In the genomic region with DNA sequence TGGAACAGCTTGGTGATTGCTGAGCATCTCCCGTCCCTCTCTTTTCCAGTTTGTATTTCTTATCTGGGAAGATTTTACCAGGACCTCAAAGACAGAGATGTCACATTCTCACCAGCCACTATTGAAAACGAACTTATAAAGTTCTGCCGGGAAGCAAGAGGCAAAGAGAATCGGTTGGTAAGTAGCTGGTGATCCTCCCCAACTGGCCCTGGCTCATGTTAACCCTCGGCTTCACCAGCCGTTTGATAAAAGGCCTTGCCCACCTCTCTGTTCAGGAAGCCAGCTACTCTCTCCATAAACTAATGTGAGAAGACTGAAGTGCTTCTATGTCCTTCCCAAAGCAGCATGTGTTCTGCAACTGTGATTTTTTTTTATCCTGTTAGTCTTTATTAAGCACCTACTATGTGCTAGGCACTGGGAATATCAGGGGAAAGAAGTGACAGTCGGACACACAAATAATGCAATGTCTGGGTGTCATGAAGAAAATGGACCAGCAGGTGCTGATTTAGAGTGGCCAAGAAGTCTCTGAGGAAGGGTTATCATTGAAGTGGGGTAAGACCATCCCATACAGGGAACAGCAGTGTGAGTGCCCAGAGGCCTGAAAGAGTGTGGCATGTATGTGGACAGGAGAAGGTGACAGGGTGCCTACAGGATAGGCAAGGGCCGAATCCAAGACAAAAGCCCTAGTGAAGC, we compare ENCODE assay signal across 8 cellular contexts. TPM values are rescaled to one million over a fixed set of nuclear protein-coding genes. Genes with fewer than 3 reads are reported as not detected.
A peak's percentile ranks its signal among the peaks of the same experiment; 100 is the strongest.
DNase-seq lines count a peak whose midpoint lies in the region; ATAC-seq and TF ChIP-seq lines count a peak whose summit lies in the region.

No MANE protein-coding gene starts in this region.

- peak overlapping the region; percentile 99 for H3K27ac Mint-ChIP-seq in central memory CD8-positive, alpha-beta T cell (ENCODE audit: low read depth)

- TF ChIP-seq CTCF in BE2C (IDR thresholded peaks at IDR 0.05; ENCODE audit: low read depth, low read length), result no peak
- TF ChIP-seq CTCF in KMS-11 (conservative IDR thresholded peaks at IDR 0.05; ENCODE audit: low read depth, low read length), result no peak; the same call in 1 of the 2 replicates

- peak overlapping the region; percentile 97 for H3K4me3 Mint-ChIP-seq in central memory CD8-positive, alpha-beta T cell

- DNase-seq in BE2C (no peak), HuH-7.5 (ENCODE audit: low spot score) (no peak), NCI-H526 (lab: John Stamatoyannopoulos, UW) (no peak)
- no peak for DNase-seq in central memory CD8-positive, alpha-beta T cell (ENCODE audit: low spot score in 2 of 2)

- H3K36me3 ChIP-seq in BE2C (peaks cover 6% of the 10 kb centered on the region), KMS-11 (ENCODE audit: insufficient read depth) (no peaks in the 10 kb centered on the region), muscle layer of duodenum (ENCODE audit: control insufficient read depth in 1 of 2, insufficient read depth in 2 of 2, low read length in 2 of 2) (peaks cover 17 to 20% of the 10 kb centered on the region in 2 donors)

- peaks cover 56% of the 10 kb centered on the region for H3K4me1 Mint-ChIP-seq in central memory CD8-positive, alpha-beta T cell

- H3K9me3 ChIP-seq in BE2C (no peaks in the 10 kb centered on the region), muscle layer of duodenum (ENCODE audit: control insufficient read depth in 1 of 2, low read length in 2 of 2) (no peaks in the 10 kb centered on the region)

- H3K36me3 Mint-ChIP-seq in central memory CD8-positive, alpha-beta T cell (ENCODE audit: insufficient read depth), result peaks cover 31% of the 10 kb centered on the region

- peak overlapping the region; percentile 76 for H3K4me2 ChIP-seq in KMS-11

- H3K9ac ChIP-seq in KMS-11, result peak overlapping the region; percentile 39; the same call in 1 of the 2 replicates

- no peaks in the 10 kb centered on the region for H4K20me1 ChIP-seq in KMS-11 (ENCODE audit: insufficient read depth)

- no peaks in the 10 kb centered on the region for H3K27me3 Mint-ChIP-seq in central memory CD8-positive, alpha-beta T cell

- H3K4me1 ChIP-seq in BE2C, result no peaks in the 10 kb centered on the region; the same call in 1 of the 2 replicates
- H3K4me1 ChIP-seq in KMS-11 (ENCODE audit: low read depth, poor library complexity, severe bottlenecking), result peaks cover 38% of the 10 kb centered on the region
- H3K4me1 ChIP-seq in muscle layer of duodenum (ENCODE audit: control insufficient read depth in 1 of 2, insufficient read depth in 2 of 2, low read length in 2 of 2), result peaks cover 22 to 43% of the 10 kb centered on the region in 2 donors

- H3K4me3 ChIP-seq in BE2C (ENCODE audit: low read depth, low read length) (peak overlapping the region; percentile 84), KMS-11 (IDR thresholded peaks at IDR 0.05; ENCODE audit: insufficient read depth, low read depth, low read length) (no peak overlapping the region), muscle layer of duodenum (ENCODE audit: low read depth in 1 of 2, low read length in 2 of 2) (peak overlapping the region; percentile 66 to 97)

- H3K27ac ChIP-seq in KMS-11 (no peak overlapping the region), muscle layer of duodenum (ENCODE audit: low read length) (peak overlapping the region; percentile 55)

- peaks cover 37% of the 10 kb centered on the region for H3K79me2 ChIP-seq in KMS-11 (ENCODE audit: insufficient read depth, low read depth)

- no peak for ATAC-seq in central memory CD8-positive, alpha-beta T cell (replicated peaks; ENCODE audit: extremely low read depth, poor library complexity, severe bottlenecking)
- no peak for ATAC-seq in HG03139 (IDR thresholded peaks at IDR 0.05; ENCODE audit: unreplicated experiment)
- ATAC-seq in GM21360 (IDR thresholded peaks at IDR 0.05; ENCODE audit: unreplicated experiment), result no peak

- no peaks in the 10 kb centered on the region for H3K9me3 Mint-ChIP-seq in central memory CD8-positive, alpha-beta T cell

- no peaks in the 10 kb centered on the region for H3K27me3 ChIP-seq in BE2C
- no peaks in the 10 kb centered on the region for H3K27me3 ChIP-seq in KMS-11 (ENCODE audit: insufficient read depth, low read depth)
- H3K27me3 ChIP-seq in muscle layer of duodenum (ENCODE audit: low read depth, low read length), result no peaks in the 10 kb centered on the region

- H2AFZ ChIP-seq in KMS-11 (ENCODE audit: low read depth), result no peak overlapping the region

RNA-seq across cellular contexts. Expression of a gene that starts 1.2 kb away (rescaled TPM):
- 114 TPM for polyA plus RNA-seq in BE2C (2012; ENCODE audit: insufficient read depth, insufficient read length, low read depth)

RNA-seq across cellular contexts. Expression of a gene that starts 4.8 kb away (rescaled TPM):
- polyA plus RNA-seq in BE2C (2012; ENCODE audit: insufficient read depth, insufficient read length, low read depth), result 42.1 TPM
